9 cellular contexts compared by ENCODE assay signal in the genomic region with DNA sequence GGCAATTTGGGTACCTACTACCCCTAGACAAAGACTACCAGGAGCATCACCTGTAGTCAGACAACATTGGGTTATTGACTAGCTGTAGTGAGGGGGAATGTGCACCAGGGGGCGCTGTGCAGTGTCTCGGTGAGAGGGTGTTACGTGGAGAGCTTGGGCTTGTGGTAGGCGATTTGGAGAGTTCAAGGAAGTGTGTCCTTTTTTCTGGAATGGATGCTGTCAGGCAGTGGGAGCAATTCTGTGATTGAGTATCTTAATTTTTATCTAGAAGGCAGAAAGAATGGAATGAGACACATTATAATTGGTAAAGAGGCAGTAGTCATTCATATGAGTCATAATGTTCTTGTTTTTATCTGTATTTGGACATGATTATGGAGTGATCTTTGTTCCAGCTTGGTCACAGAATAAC.
DNase-seq lines count a peak whose midpoint lies in the region; ATAC-seq and TF ChIP-seq lines count a peak whose summit lies in the region.
"Had no signal": no experiment of that assay in that cellular context is flagged by ENCODE, and none has a peak within 500 bp of the region (broad histone marks: within the 10 kb centered on the region; RNA-seq: fewer than 3 reads in every experiment).

No MANE protein-coding gene starts in this region.

- H3K4me3 Mint-ChIP-seq in mesothelial cell of epicardium, result no peak overlapping the region
- H3K4me3 Mint-ChIP-seq: IgD-negative memory B cell had no signal

- H3K4me1 Mint-ChIP-seq in mesothelial cell of epicardium, result no peaks in the 10 kb centered on the region
- H3K4me1 Mint-ChIP-seq: IgD-negative memory B cell had no signal

- H3K9me3 Mint-ChIP-seq in mesothelial cell of epicardium, result peaks cover 10% of the 10 kb centered on the region

- WGBS in sigmoid colon, 2 donors, result 3 to 4% methylated on average over 4 of the region's 4 CpGs

- no peaks in the 10 kb centered on the region for H3K4me1 ChIP-seq in uterus
- H3K4me1 ChIP-seq in sigmoid colon, result no peaks in the 10 kb centered on the region

- no peaks in the 10 kb centered on the region for H3K36me3 Mint-ChIP-seq in mesothelial cell of epicardium
- H3K36me3 Mint-ChIP-seq: IgD-negative memory B cell had no signal

- H3K27me3 Mint-ChIP-seq in mesothelial cell of epicardium (ENCODE audit: low read depth), result no peaks in the 10 kb centered on the region
- H3K27me3 Mint-ChIP-seq: IgD-negative memory B cell had no signal

- DNase-seq in AML-193 (lab: John Stamatoyannopoulos, UW) (peak; percentile 4 to 19), T follicular helper cell (ENCODE audit: low read depth) (peak; percentile 4), mesothelial cell of epicardium (ENCODE audit: low spot score in 2 of 2, unreplicated experiment in 2 of 2) (no peak), uterus (no peak), sigmoid colon (no peak)
- DNase-seq in central memory CD4-positive, alpha-beta T cell, result peak; percentile 2

- intact Hi-C loops in uterus (cut with DNase I; ENCODE audit: low total_unique reads), result no loop called here
- intact Hi-C loops in sigmoid colon (cut with DNase I), result no loop called here

- no peaks in the 10 kb centered on the region for H3K9me3 ChIP-seq in uterus
- H3K9me3 ChIP-seq in sigmoid colon, result no peaks in the 10 kb centered on the region

- TF ChIP-seq POLR2A in uterus (IDR thresholded peaks at IDR 0.05), result no peak
- no peak for TF ChIP-seq POLR2A in sigmoid colon (IDR thresholded peaks at IDR 0.05)

- H3K27ac Mint-ChIP-seq in mesothelial cell of epicardium, result no peak overlapping the region
- H3K27ac Mint-ChIP-seq: IgD-negative memory B cell had no signal

- H3K27me3 ChIP-seq in uterus (no peaks in the 10 kb centered on the region), sigmoid colon (no peaks in the 10 kb centered on the region)

- H3K36me3 ChIP-seq in uterus (no peaks in the 10 kb centered on the region), sigmoid colon (no peaks in the 10 kb centered on the region)

- TF ChIP-seq CTCF in mesothelial cell of epicardium (IDR thresholded peaks at IDR 0.05; ENCODE audit: unreplicated experiment) (peak; percentile 67), uterus (IDR thresholded peaks at IDR 0.05) (peak in 3 of 4 experiments; percentile 7 to 36 (median 23)), sigmoid colon (IDR thresholded peaks at IDR 0.05) (peak in 1 of 4 experiments; percentile 19)

- peak; percentile 89 for ATAC-seq in GM18499 (IDR thresholded peaks at IDR 0.05; ENCODE audit: insufficient read depth, unreplicated experiment)
- peak; percentile 52 for ATAC-seq in HG03108 (IDR thresholded peaks at IDR 0.05; ENCODE audit: unreplicated experiment)

- H3K27ac ChIP-seq in uterus, result no peak overlapping the region
- no peak overlapping the region for H3K27ac ChIP-seq in sigmoid colon

- no peak overlapping the region for H3K4me3 ChIP-seq in uterus
- no peak overlapping the region for H3K4me3 ChIP-seq in sigmoid colon

- TF ChIP-seq EP300 in sigmoid colon (IDR thresholded peaks at IDR 0.05), result no peak

Comparison
In these comparisons a context has a peak if more than half of its experiments do, and no peak if none do; other contexts are left out.
1. DNase-seq: peak in AML-193 (2 of 2), T follicular helper cell (single experiment) and central memory CD4-positive, alpha-beta T cell (single experiment); none in mesothelial cell of epicardium (0 of 2), uterus (0 of 2) and sigmoid colon (single experiment).